ENCODE assay signal across 1 cellular context in the genomic region with DNA sequence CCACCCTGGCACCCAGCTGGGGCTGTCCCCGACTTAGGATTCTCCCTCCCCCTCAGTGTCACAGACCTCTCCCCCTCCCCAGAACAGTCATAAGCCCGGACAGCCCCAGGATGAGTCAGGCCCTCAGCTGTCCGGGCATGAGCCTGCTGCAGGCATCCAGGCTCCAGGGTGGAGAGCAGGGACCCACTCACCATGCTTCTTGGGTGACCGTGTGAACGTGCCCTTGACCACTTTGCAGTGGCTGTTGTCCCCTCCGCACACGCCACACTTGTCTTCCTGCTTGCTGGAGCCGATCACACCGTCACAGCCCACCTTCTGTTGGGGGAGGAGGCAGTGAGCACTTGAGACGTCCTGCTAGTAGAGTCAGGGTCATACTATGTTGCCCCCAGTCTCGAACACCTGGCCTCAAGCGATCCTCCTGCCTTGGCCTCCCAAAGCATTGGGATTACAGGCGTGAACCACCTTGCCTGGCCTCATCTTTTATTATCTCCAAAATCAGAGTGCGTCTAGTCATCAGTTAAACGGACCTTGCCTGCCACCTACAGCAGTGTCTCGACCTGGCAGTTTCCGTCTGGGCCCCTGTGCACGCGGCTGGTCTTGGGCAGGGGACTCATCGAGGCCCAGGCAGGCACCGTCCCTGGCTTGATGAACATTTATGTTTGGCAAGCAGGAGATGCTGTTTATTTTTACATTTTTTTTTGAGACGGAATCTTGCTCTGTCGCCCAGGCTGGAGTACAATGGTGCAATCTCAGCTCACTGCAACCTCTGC.
TF ChIP-seq lines count a peak whose summit lies in the region.

No MANE protein-coding gene starts in this region.

TF ChIP-seq in HepG2, 621 proteins besides CTCF, POLR2A, EP300 and RAD21:
- TF ChIP-seq STAG1 (CRISPR knock-in tag; IDR thresholded peaks at IDR 0.05) (peak; percentile 31; the same call in 1 of the 2 replicates), NR1H2 (CRISPR knock-in tag; IDR thresholded peaks at IDR 0.05; ENCODE audit: borderline replicate concordance, low read depth) (no peak)
